Comparison of ENCODE assay signal across 1 cellular context in the genomic region with DNA sequence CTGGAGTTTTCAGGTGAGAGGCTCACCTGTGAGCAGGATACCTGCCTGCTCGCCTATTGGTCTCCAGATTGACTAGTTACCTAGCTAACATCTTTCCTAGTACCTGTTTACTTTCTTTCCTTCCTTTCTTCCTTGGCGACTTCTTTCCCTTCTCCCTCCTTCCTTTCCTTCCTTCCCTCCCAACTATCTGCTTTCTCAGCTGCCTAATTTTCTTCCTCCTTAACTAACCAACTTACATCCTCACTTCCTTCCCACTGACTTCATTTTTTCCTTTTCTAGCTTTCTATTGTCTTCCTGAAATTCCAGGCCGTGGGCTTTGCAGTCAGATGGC.
TF ChIP-seq lines count a peak whose summit lies in the region.

No MANE protein-coding gene starts in this region.

TF ChIP-seq in WTC11, 78 proteins besides CTCF, POLR2A, EP300 and RAD21:
- TF ChIP-seq, protein P1, sequence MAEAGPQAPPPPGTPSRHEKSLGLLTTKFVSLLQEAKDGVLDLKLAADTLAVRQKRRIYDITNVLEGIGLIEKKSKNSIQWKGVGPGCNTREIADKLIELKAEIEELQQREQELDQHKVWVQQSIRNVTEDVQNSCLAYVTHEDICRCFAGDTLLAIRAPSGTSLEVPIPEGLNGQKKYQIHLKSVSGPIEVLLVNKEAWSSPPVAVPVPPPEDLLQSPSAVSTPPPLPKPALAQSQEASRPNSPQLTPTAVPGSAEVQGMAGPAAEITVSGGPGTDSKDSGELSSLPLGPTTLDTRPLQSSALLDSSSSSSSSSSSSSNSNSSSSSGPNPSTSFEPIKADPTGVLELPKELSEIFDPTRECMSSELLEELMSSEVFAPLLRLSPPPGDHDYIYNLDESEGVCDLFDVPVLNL (CRISPR knock-in tag; IDR thresholded peaks at IDR 0.05; ENCODE audit: borderline replicate concordance, low read depth) = no peak
- TF ChIP-seq, protein P2, sequence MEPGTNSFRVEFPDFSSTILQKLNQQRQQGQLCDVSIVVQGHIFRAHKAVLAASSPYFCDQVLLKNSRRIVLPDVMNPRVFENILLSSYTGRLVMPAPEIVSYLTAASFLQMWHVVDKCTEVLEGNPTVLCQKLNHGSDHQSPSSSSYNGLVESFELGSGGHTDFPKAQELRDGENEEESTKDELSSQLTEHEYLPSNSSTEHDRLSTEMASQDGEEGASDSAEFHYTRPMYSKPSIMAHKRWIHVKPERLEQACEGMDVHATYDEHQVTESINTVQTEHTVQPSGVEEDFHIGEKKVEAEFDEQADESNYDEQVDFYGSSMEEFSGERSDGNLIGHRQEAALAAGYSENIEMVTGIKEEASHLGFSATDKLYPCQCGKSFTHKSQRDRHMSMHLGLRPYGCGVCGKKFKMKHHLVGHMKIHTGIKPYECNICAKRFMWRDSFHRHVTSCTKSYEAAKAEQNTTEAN (CRISPR knock-in tag; IDR thresholded peaks at IDR 0.05) = no peak
- TF ChIP-seq, protein P3, sequence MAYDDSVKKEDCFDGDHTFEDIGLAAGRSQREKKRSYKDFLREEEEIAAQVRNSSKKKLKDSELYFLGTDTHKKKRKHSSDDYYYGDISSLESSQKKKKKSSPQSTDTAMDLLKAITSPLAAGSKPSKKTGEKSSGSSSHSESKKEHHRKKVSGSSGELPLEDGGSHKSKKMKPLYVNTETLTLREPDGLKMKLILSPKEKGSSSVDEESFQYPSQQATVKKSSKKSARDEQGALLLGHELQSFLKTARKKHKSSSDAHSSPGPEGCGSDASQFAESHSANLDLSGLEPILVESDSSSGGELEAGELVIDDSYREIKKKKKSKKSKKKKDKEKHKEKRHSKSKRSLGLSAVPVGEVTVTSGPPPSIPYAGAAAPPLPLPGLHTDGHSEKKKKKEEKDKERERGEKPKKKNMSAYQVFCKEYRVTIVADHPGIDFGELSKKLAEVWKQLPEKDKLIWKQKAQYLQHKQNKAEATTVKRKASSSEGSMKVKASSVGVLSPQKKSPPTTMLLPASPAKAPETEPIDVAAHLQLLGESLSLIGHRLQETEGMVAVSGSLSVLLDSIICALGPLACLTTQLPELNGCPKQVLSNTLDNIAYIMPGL (CRISPR knock-in tag; IDR thresholded peaks at IDR 0.05) = no peak
- no peak for TF ChIP-seq CREM (CRISPR knock-in tag; IDR thresholded peaks at IDR 0.05)
- no peak for TF ChIP-seq RELA (CRISPR knock-in tag; IDR thresholded peaks at IDR 0.05; ENCODE audit: borderline replicate concordance)
- TF ChIP-seq JAZF1 (CRISPR knock-in tag; IDR thresholded peaks at IDR 0.05) = no peak
- TF ChIP-seq, protein P4, sequence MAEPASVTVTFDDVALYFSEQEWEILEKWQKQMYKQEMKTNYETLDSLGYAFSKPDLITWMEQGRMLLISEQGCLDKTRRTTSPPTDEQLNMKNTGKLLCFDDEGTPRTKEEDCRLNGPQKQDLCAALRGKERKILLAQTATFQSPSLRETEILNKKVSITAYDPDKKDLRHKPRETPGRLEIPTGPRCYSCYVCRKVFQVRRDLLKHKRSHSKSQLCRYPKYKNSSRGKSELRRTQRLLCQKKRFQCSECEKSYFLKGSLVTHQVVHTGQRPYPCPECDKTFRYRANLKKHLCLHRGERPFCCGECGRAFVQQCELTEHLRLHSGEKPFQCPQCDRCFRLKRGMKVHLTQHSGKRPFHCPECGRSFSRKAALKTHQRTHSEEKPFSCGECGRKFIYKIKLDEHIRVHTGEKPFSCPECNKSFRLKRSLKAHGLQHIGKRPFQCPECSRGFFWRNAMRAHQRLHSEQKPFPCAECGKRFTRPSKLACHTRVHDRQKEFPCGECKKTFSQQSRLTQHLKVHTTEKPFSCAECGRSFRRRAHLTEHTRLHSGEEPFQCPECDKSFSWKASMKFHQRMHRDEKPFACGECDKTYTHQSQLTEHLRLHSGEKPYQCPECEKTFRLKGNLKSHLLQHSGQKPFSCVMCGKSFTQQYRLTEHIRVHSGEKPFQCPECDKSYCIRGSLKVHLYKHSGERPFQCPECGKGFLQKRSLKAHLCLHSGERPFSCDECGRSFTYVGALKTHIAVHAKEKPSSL (CRISPR knock-in tag; conservative IDR thresholded peaks at IDR 0.05) = no peak
- no peak for TF ChIP-seq ZNF423 (CRISPR knock-in tag; IDR thresholded peaks at IDR 0.05)
- TF ChIP-seq ZNF263 (CRISPR knock-in tag; IDR thresholded peaks at IDR 0.05; ENCODE audit: low read depth) = no peak
- no peak for TF ChIP-seq FOXJ3 (CRISPR knock-in tag; IDR thresholded peaks at IDR 0.05; ENCODE audit: borderline replicate concordance)
- TF ChIP-seq, protein P5, sequence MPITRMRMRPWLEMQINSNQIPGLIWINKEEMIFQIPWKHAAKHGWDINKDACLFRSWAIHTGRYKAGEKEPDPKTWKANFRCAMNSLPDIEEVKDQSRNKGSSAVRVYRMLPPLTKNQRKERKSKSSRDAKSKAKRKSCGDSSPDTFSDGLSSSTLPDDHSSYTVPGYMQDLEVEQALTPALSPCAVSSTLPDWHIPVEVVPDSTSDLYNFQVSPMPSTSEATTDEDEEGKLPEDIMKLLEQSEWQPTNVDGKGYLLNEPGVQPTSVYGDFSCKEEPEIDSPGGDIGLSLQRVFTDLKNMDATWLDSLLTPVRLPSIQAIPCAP (CRISPR knock-in tag; IDR thresholded peaks at IDR 0.05) = no peak
- TF ChIP-seq, protein P6, sequence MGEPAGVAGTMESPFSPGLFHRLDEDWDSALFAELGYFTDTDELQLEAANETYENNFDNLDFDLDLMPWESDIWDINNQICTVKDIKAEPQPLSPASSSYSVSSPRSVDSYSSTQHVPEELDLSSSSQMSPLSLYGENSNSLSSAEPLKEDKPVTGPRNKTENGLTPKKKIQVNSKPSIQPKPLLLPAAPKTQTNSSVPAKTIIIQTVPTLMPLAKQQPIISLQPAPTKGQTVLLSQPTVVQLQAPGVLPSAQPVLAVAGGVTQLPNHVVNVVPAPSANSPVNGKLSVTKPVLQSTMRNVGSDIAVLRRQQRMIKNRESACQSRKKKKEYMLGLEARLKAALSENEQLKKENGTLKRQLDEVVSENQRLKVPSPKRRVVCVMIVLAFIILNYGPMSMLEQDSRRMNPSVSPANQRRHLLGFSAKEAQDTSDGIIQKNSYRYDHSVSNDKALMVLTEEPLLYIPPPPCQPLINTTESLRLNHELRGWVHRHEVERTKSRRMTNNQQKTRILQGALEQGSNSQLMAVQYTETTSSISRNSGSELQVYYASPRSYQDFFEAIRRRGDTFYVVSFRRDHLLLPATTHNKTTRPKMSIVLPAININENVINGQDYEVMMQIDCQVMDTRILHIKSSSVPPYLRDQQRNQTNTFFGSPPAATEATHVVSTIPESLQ (CRISPR knock-in tag; IDR thresholded peaks at IDR 0.05) = no peak
- TF ChIP-seq, protein P7, sequence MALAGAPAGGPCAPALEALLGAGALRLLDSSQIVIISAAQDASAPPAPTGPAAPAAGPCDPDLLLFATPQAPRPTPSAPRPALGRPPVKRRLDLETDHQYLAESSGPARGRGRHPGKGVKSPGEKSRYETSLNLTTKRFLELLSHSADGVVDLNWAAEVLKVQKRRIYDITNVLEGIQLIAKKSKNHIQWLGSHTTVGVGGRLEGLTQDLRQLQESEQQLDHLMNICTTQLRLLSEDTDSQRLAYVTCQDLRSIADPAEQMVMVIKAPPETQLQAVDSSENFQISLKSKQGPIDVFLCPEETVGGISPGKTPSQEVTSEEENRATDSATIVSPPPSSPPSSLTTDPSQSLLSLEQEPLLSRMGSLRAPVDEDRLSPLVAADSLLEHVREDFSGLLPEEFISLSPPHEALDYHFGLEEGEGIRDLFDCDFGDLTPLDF (CRISPR knock-in tag; IDR thresholded peaks at IDR 0.05) = no peak
- TF ChIP-seq CREB1 (CRISPR knock-in tag; IDR thresholded peaks at IDR 0.05) = no peak
- no peak for TF ChIP-seq NR1H2 (CRISPR knock-in tag; IDR thresholded peaks at IDR 0.05)
- TF ChIP-seq, protein P8, sequence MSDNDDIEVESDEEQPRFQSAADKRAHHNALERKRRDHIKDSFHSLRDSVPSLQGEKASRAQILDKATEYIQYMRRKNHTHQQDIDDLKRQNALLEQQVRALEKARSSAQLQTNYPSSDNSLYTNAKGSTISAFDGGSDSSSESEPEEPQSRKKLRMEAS (CRISPR knock-in tag; IDR thresholded peaks at IDR 0.05) = no peak
- no peak for TF ChIP-seq FOXK1 (CRISPR knock-in tag; IDR thresholded peaks at IDR 0.05)
- TF ChIP-seq, protein P9, sequence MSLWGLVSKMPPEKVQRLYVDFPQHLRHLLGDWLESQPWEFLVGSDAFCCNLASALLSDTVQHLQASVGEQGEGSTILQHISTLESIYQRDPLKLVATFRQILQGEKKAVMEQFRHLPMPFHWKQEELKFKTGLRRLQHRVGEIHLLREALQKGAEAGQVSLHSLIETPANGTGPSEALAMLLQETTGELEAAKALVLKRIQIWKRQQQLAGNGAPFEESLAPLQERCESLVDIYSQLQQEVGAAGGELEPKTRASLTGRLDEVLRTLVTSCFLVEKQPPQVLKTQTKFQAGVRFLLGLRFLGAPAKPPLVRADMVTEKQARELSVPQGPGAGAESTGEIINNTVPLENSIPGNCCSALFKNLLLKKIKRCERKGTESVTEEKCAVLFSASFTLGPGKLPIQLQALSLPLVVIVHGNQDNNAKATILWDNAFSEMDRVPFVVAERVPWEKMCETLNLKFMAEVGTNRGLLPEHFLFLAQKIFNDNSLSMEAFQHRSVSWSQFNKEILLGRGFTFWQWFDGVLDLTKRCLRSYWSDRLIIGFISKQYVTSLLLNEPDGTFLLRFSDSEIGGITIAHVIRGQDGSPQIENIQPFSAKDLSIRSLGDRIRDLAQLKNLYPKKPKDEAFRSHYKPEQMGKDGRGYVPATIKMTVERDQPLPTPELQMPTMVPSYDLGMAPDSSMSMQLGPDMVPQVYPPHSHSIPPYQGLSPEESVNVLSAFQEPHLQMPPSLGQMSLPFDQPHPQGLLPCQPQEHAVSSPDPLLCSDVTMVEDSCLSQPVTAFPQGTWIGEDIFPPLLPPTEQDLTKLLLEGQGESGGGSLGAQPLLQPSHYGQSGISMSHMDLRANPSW (CRISPR knock-in tag; conservative IDR thresholded peaks at IDR 0.05; ENCODE audit: low read depth) = no peak
- TF ChIP-seq, protein P10, sequence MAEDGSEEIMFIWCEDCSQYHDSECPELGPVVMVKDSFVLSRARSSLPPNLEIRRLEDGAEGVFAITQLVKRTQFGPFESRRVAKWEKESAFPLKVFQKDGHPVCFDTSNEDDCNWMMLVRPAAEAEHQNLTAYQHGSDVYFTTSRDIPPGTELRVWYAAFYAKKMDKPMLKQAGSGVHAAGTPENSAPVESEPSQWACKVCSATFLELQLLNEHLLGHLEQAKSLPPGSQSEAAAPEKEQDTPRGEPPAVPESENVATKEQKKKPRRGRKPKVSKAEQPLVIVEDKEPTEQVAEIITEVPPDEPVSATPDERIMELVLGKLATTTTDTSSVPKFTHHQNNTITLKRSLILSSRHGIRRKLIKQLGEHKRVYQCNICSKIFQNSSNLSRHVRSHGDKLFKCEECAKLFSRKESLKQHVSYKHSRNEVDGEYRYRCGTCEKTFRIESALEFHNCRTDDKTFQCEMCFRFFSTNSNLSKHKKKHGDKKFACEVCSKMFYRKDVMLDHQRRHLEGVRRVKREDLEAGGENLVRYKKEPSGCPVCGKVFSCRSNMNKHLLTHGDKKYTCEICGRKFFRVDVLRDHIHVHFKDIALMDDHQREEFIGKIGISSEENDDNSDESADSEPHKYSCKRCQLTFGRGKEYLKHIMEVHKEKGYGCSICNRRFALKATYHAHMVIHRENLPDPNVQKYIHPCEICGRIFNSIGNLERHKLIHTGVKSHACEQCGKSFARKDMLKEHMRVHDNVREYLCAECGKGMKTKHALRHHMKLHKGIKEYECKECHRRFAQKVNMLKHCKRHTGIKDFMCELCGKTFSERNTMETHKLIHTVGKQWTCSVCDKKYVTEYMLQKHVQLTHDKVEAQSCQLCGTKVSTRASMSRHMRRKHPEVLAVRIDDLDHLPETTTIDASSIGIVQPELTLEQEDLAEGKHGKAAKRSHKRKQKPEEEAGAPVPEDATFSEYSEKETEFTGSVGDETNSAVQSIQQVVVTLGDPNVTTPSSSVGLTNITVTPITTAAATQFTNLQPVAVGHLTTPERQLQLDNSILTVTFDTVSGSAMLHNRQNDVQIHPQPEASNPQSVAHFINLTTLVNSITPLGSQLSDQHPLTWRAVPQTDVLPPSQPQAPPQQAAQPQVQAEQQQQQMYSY (CRISPR knock-in tag; IDR thresholded peaks at IDR 0.05) = no peak
TF ChIP-seq in WTC11: peak in this region for 0.
